In the genomic region with DNA sequence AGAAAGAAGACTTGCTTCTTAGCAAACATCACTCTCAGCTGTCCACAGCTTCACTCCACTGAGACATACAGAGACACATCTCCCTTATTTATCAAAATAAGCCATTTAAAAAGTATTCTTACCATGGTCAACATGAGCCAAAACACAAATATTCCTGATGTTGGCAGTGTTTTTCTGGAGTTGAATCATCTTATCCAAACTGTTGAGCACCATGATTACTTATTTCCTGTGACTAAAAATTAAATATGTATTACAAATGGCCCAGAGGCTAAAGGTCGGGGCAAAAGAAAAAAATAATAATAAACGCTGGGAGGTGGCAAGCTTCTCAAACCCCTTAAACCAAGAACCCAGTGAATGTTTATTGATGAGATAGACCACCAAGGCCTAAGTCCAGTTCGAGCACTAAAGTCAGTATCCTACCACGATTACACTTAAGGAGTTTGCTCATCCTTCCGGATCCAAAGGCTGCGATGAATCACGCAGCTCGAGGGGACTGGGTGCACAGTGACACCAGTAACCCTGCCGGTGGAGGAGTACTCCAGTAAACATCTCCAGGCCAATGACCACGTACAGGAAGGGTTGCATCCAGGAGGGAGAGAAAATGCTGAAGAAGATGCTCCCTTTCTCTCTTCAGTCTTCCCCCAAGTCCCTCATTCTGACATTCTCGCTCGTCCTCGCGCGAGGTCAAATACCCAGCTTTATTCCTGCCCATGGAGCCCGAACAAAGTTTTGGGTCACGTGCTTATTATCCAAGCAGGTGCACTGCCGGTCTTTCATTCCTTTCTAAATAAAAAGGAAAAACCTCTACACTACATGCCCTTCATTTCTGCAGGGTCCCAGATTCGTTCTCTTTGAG, we compare ENCODE assay signal across 1 cellular context.
TF ChIP-seq lines count a peak whose summit lies in the region.

No MANE protein-coding gene starts in this region.

TF ChIP-seq in HEK293, 187 proteins besides CTCF, POLR2A, EP300 and RAD21 (continued from another document):
- TF ChIP-seq, protein P1, sequence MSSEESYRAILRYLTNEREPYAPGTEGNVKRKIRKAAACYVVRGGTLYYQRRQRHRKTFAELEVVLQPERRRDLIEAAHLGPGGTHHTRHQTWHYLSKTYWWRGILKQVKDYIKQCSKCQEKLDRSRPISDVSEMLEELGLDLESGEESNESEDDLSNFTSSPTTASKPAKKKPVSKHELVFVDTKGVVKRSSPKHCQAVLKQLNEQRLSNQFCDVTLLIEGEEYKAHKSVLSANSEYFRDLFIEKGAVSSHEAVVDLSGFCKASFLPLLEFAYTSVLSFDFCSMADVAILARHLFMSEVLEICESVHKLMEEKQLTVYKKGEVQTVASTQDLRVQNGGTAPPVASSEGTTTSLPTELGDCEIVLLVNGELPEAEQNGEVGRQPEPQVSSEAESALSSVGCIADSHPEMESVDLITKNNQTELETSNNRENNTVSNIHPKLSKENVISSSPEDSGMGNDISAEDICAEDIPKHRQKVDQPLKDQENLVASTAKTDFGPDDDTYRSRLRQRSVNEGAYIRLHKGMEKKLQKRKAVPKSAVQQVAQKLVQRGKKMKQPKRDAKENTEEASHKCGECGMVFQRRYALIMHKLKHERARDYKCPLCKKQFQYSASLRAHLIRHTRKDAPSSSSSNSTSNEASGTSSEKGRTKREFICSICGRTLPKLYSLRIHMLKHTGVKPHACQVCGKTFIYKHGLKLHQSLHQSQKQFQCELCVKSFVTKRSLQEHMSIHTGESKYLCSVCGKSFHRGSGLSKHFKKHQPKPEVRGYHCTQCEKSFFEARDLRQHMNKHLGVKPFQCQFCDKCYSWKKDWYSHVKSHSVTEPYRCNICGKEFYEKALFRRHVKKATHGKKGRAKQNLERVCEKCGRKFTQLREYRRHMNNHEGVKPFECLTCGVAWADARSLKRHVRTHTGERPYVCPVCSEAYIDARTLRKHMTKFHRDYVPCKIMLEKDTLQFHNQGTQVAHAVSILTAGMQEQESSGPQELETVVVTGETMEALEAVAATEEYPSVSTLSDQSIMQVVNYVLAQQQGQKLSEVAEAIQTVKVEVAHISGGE (tag by site-specific recombination; conservative IDR thresholded peaks at IDR 0.05; ENCODE audit: low read depth), result peak; percentile 92
- TF ChIP-seq, protein P2, sequence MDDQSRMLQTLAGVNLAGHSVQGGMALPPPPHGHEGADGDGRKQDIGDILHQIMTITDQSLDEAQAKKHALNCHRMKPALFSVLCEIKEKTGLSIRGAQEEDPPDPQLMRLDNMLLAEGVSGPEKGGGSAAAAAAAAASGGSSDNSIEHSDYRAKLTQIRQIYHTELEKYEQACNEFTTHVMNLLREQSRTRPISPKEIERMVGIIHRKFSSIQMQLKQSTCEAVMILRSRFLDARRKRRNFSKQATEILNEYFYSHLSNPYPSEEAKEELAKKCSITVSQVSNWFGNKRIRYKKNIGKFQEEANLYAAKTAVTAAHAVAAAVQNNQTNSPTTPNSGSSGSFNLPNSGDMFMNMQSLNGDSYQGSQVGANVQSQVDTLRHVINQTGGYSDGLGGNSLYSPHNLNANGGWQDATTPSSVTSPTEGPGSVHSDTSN (CRISPR knock-in tag; IDR thresholded peaks at IDR 0.05), result 0 out of 2 replicates have a peak, but pooled peaks have one; percentile 3
TF ChIP-seq in HEK293: peak in this region for 5; not testable (repeated sequence) for 182.
